Comparison of ENCODE assay signal across 11 cellular contexts in the genomic region with DNA sequence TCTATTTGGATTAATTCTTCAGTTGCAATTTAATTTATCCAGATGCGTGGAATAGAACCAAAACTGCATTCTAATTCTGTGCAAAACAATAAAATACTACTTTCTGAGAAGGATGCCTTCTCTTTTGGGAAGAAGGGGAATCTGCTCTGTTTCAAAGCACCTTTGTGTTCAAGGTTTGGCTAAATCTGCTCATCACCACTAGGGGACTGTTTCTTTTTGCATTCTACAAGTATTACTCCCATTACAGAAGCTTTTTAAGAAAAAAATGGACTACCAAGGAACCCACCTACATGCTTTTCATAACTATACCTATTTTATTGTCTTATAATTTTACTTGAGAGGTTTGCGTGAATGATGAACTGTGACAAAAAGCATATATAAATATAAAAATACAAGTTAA. TPM values are rescaled to one million over a fixed set of nuclear protein-coding genes. Genes with fewer than 3 reads are reported as not detected.
DNase-seq lines count a peak whose midpoint lies in the region; ATAC-seq and TF ChIP-seq lines count a peak whose summit lies in the region.
"Had no signal": no experiment of that assay in that cellular context is flagged by ENCODE, and none has a peak within 500 bp of the region (broad histone marks: within the 10 kb centered on the region; RNA-seq: fewer than 3 reads in every experiment).

No MANE protein-coding gene starts in this region.

- ATAC-seq in T-cell (replicated peaks in 1 of 4): no peak
- no peak for ATAC-seq in HG02759 (IDR thresholded peaks at IDR 0.05; ENCODE audit: unreplicated experiment)
- ATAC-seq in upper lobe of left lung (ENCODE audit: low FRiP score in 2 of 2): no peak
- ATAC-seq: left cardiac atrium had no signal

- DNase-seq in BJ (ENCODE audit: low read depth) (no peak), T-cell (no peak), iPS-NIHi11 (ENCODE audit: low spot score) (peak; percentile 20), esophagus squamous epithelium (lab: John Stamatoyannopoulos, UW) (no peak), upper lobe of left lung (no peak), GF-D8 (lab: John Stamatoyannopoulos, UW) (no peak)
- DNase-seq: effector memory CD4-positive, alpha-beta T cell; left cardiac atrium; SW 1271 had no signal

- intact Hi-C loops in esophagus squamous epithelium (cut with DNase I): loop anchor here (10.0 kb wide), 1 partner anchor 57 kb away; no protein-coding TSS in a partner anchor

- H3K4me1 Mint-ChIP-seq in T-cell: peaks cover 46 to 64% (median 50%) of the 10 kb centered on the region in 3 donors

- H3K36me3 ChIP-seq in BJ (ENCODE audit: control insufficient read depth, insufficient read depth, low read length) (peaks cover 9% of the 10 kb centered on the region), esophagus squamous epithelium (peaks cover 0 to 19% (median 7%) of the 10 kb centered on the region in 3 donors), upper lobe of left lung (peaks cover 0 to 14% (median 4%) of the 10 kb centered on the region in 4 donors)

- TF ChIP-seq CTCF in BJ (IDR thresholded peaks at IDR 0.05; ENCODE audit: insufficient read depth, low read depth, low read length): peak; percentile 43
- peak; percentile 55 for TF ChIP-seq CTCF in GM12872 (IDR thresholded peaks at IDR 0.05; ENCODE audit: insufficient read depth, low read depth, low read length)
- TF ChIP-seq CTCF in esophagus squamous epithelium (IDR thresholded peaks at IDR 0.05): peak in 2 of 6 experiments; percentile 19 to 42
- TF ChIP-seq CTCF in upper lobe of left lung (IDR thresholded peaks at IDR 0.05): peak in 1 of 6 experiments; percentile 18

- WGBS in esophagus squamous epithelium, 2 donors: 97 to 98% methylated on average over 2 of the region's 2 CpGs
- 91 to 97% methylated on average over 2 of the region's 2 CpGs for WGBS in upper lobe of left lung, 2 donors

- H3K4me3 ChIP-seq in BJ (ENCODE audit: low read depth, low read length): no peak overlapping the region
- no peak overlapping the region for H3K4me3 ChIP-seq in esophagus squamous epithelium
- H3K4me3 ChIP-seq in upper lobe of left lung: no peak overlapping the region

- H3K27ac ChIP-seq in esophagus squamous epithelium (no peak overlapping the region), upper lobe of left lung (no peak overlapping the region)

- CTCF ChIA-PET in BJ (lab: Yijun Ruan, JAX) (interaction anchor here (0.6 to 1.6 kb wide), 8 partner anchors 8 to 243 kb away, joined by 3 to 9 read pairs (median 4); no protein-coding TSS in a partner anchor), T-cell (lab: Charles Lee) (interaction anchor here (0.6 to 3.7 kb wide), 6 partner anchors 14 to 168 kb away, joined by 3 to 23 read pairs (median 4); a partner anchor contains a TSS)

- H3K4me3 Mint-ChIP-seq in T-cell: peak overlapping the region in 1 of 3 donors; percentile 28

- H3K9me3 ChIP-seq in esophagus squamous epithelium: no peaks in the 10 kb centered on the region
- H3K9me3 ChIP-seq in upper lobe of left lung: no peaks in the 10 kb centered on the region

- TF ChIP-seq POLR2A in esophagus squamous epithelium (IDR thresholded peaks at IDR 0.05) (no peak), upper lobe of left lung (IDR thresholded peaks at IDR 0.05) (no peak)

- peak overlapping the region; percentile 1 to 41 for H3K27ac Mint-ChIP-seq in T-cell

- no peaks in the 10 kb centered on the region for H3K27me3 Mint-ChIP-seq in T-cell

- TF ChIP-seq EP300 in upper lobe of left lung (IDR thresholded peaks at IDR 0.05): no peak

- no peaks in the 10 kb centered on the region for H3K9me3 Mint-ChIP-seq in T-cell

- peaks cover 39% of the 10 kb centered on the region for H3K36me3 Mint-ChIP-seq in T-cell

- H3K4me1 ChIP-seq in esophagus squamous epithelium: peaks cover 0 to 31% (median 11%) of the 10 kb centered on the region in 3 donors
- peaks cover 8 to 29% (median 15%) of the 10 kb centered on the region in 4 donors for H3K4me1 ChIP-seq in upper lobe of left lung

- POLR2A ChIA-PET in BJ (lab: Charles Lee): no interaction called here
- POLR2A ChIA-PET in T-cell (lab: Charles Lee): interaction anchor here in 1 of 2 donors (1.7 kb wide), 1 partner anchor 14 kb away, joined by 5 read pairs; no protein-coding TSS in a partner anchor

- no peaks in the 10 kb centered on the region for H3K27me3 ChIP-seq in BJ (ENCODE audit: control insufficient read depth, insufficient read depth, low read length)
- H3K27me3 ChIP-seq in esophagus squamous epithelium: no peaks in the 10 kb centered on the region
- no peaks in the 10 kb centered on the region for H3K27me3 ChIP-seq in upper lobe of left lung

RNA-seq across cellular contexts. Expression of a gene that starts 18.2 kb away (rescaled TPM):
- polyA plus RNA-seq in BJ (2011; rRNA removed): 13.8 and 17.1 TPM in 2 replicates
- polyA minus RNA-seq in BJ (2011; rRNA and poly(A)+ RNA removed): 5.3 and 5.6 TPM in 2 replicates
- total RNA-seq in T-cell (10 to 100 TPM; 29.0 to 98.1 (median 75.0) TPM), esophagus squamous epithelium (10 to 100 TPM; 13.4 to 32.2 (median 20.1) TPM), upper lobe of left lung (10 to 100 TPM; 25.0 to 54.6 (median 41.6) TPM)

RNA-seq across cellular contexts. Expression of a gene that starts 18.2 kb away (rescaled TPM):
- polyA plus RNA-seq in BJ (2011; rRNA removed): 1.9 and 4.5 TPM in 2 replicates
- 10.4 and 11.6 TPM in 2 replicates for polyA minus RNA-seq in BJ (2011; rRNA and poly(A)+ RNA removed)
- total RNA-seq in T-cell (10 to 100 TPM in 4 of 5 donors, 1 to 10 TPM in 1; 7.6 to 38.5 (median 25.4) TPM), esophagus squamous epithelium (10 to 100 TPM in 2 of 4 donors, 1 to 10 TPM in 2; 9.0 to 20.0 (median 11.4) TPM), upper lobe of left lung (10 to 100 TPM; 12.1 to 40.8 (median 13.7) TPM)
